ENCODE assay signal across 11 cellular contexts in the genomic region with DNA sequence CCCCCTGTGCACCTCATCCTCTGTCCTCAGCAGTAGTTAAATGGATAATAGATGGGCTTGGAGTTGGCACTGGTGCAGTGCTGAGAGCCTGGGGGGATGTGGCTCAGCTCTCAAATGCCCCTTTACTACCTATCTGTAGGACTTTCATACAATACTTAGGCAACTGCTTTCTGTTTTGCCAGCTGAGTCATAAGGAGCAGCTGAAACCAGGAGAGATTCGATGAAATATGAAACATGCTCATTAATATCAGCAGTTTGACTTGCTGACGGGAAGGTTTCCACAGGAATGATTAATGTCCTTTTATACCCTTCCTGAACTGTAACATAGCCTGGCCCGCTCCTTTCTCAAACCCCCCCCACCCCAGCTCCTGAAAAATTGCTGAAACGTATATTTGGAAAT.
DNase-seq lines count a peak whose midpoint lies in the region; ATAC-seq and TF ChIP-seq lines count a peak whose summit lies in the region.
"Had no signal": no experiment of that assay in that cellular context is flagged by ENCODE, and none has a peak within 500 bp of the region (broad histone marks: within the 10 kb centered on the region; RNA-seq: fewer than 3 reads in every experiment).

No MANE protein-coding gene starts in this region.

- in situ Hi-C loops in astrocyte of the spinal cord (cut with HindIII; ENCODE audit: low sequenced_read_pairs) = no loop called here

- no peak overlapping the region for H3K4me3 ChIP-seq in astrocyte of the spinal cord (ENCODE audit: low read depth, low read length)
- H3K4me3 ChIP-seq: heart left ventricle, neural progenitor cell had no signal

- no peak for TF ChIP-seq CTCF in AG09319 (IDR thresholded peaks at IDR 0.05; ENCODE audit: low read depth, low read length)
- no peak for TF ChIP-seq CTCF in astrocyte of the spinal cord (IDR thresholded peaks at IDR 0.05; ENCODE audit: low read depth, low read length)

- ATAC-seq in GM19455 (IDR thresholded peaks at IDR 0.05; ENCODE audit: unreplicated experiment) (peak; percentile 82), HG03342 (IDR thresholded peaks at IDR 0.05; ENCODE audit: unreplicated experiment) (peak; percentile 67)

- DNase-seq in AG09319 (ENCODE audit: extremely low read depth, low read depth) (peak; percentile 49), astrocyte of the spinal cord (ENCODE audit: low read depth, low spot score) (peak; percentile 48), DMS153 (lab: John Stamatoyannopoulos, UW) (no peak), hippocampal formation (lab: John Stamatoyannopoulos, UW) (no peak), NCI-H1048 (lab: John Stamatoyannopoulos, UW) (no peak), activated T-cell treated with anti-CD3 and anti-CD28 coated beads for 4 hours (no peak)
- DNase-seq: heart left ventricle, Kasumi-1 had no signal

Comparison
In these comparisons a context has a peak if more than half of its experiments do, and no peak if none do; other contexts are left out.
1. DNase-seq: peak in AG09319 (single experiment) and astrocyte of the spinal cord (single experiment); none in DMS153 (single experiment), hippocampal formation (0 of 2), NCI-H1048 (single experiment) and activated T-cell treated with anti-CD3 and anti-CD28 coated beads for 4 hours (single experiment).